33 cellular contexts compared by ENCODE assay signal in the genomic region with DNA sequence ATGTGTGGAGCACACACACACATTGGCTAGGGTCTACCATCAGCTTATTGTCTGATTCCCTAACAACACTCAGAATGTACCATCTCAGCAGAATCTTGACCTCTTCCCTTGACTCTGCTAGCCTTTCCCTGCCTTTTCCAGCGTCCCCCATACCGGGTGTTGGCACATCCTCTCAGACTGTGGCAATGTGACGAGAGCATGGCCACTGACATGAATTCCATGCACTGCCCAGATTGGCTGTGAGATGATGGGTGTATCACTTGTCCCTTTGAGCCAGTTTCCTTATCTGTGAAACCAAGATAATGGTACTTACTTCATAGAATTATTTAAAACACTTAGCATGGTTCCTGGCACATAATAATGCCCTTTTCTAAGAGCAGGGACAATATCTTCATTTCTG.
"Had no signal": no experiment of that assay in that cellular context is flagged by ENCODE, and none has a peak within 500 bp of the region (broad histone marks: within the 10 kb centered on the region; RNA-seq: fewer than 3 reads in every experiment).

No MANE protein-coding gene starts in this region.

- H3K4me3 Mint-ChIP-seq: activated CD4-positive, alpha-beta memory T cell treated with anti-CD3 and anti-CD28 coated beads for 36 hours; activated CD4-positive, alpha-beta T cell treated with anti-CD3 and anti-CD28 coated beads for 36 hours; activated CD4-positive, alpha-beta T cell treated with anti-CD3 and anti-CD28 coated beads, Interleukin-2, amount 10 ng/mL, durations not matched to agents 24 days and 14 days; activated CD8-positive, alpha-beta T cell treated with anti-CD3 and anti-CD28 coated beads, Interleukin-2, amount 10 ng/mL, durations not matched to agents 7 days and 5 days; activated naive CD4-positive, alpha-beta T cell treated with anti-CD3 and anti-CD28 coated beads for 36 hours; activated naive CD4-positive, alpha-beta T cell treated with anti-CD3 and anti-CD28 coated beads, Interleukin-2, amount 50 U/mL, for 24 hours; activated naive CD8-positive, alpha-beta T cell treated with anti-CD3 and anti-CD28 coated beads for 36 hours; activated naive CD8-positive, alpha-beta T cell treated with anti-CD3 and anti-CD28 coated beads, Interleukin-2, amount 50 U/mL, for 24 hours; activated T-helper 1 cell treated with anti-CD3 and anti-CD28 coated beads, Interleukin-12 subunit alpha, Interleukin-12 subunit beta, Interleukin-2, Interleukin-4 antibody, amounts not matched to agents 30 ng/mL and 10 ng/mL and 1 ng/mL, durations not matched to agents 14 hours and 24 hours and 36 hours; dendritic cell treated with granulocyte-macrophage colony-stimulating factor and Interleukin-4, amounts not matched to agents 40 ng/mL and 50 ng/mL, for 4 days; T-helper 17 cell; T-helper 2 cell treated with Interferon-gamma antibody and Interleukin-4, amounts not matched to agents 5 μg/mL and 100 μg/mL, for 36 hours had no signal

- H3K27me3 Mint-ChIP-seq: activated CD4-positive, alpha-beta memory T cell treated with anti-CD3 and anti-CD28 coated beads for 36 hours; activated CD4-positive, alpha-beta T cell treated with anti-CD3 and anti-CD28 coated beads for 36 hours; activated naive CD4-positive, alpha-beta T cell treated with anti-CD3 and anti-CD28 coated beads, Interleukin-2, amount 50 U/mL, for 24 hours; activated naive CD8-positive, alpha-beta T cell treated with anti-CD3 and anti-CD28 coated beads for 36 hours; activated naive CD8-positive, alpha-beta T cell treated with anti-CD3 and anti-CD28 coated beads, Interleukin-2, amount 50 U/mL, for 24 hours; dendritic cell treated with granulocyte-macrophage colony-stimulating factor and Interleukin-4, amounts not matched to agents 40 ng/mL and 50 ng/mL, for 4 days; T-helper 17 cell had no signal

- H3K36me3 ChIP-seq: adrenal gland, colonic mucosa, gastrocnemius medialis had no signal

- H3K36me3 Mint-ChIP-seq: activated naive CD8-positive, alpha-beta T cell treated with anti-CD3 and anti-CD28 coated beads for 36 hours had no signal

- H3K9me3 Mint-ChIP-seq: activated CD4-positive, alpha-beta memory T cell treated with anti-CD3 and anti-CD28 coated beads for 36 hours; activated CD4-positive, alpha-beta T cell treated with anti-CD3 and anti-CD28 coated beads, Interleukin-2, amount 10 ng/mL, durations not matched to agents 24 days and 14 days; activated naive CD4-positive, alpha-beta T cell treated with anti-CD3 and anti-CD28 coated beads for 36 hours; activated naive CD4-positive, alpha-beta T cell treated with anti-CD3 and anti-CD28 coated beads, Interleukin-2, amount 50 U/mL, for 24 hours; activated naive CD8-positive, alpha-beta T cell treated with anti-CD3 and anti-CD28 coated beads for 36 hours; activated naive CD8-positive, alpha-beta T cell treated with anti-CD3 and anti-CD28 coated beads, Interleukin-2, amount 50 U/mL, for 24 hours; activated T-helper 1 cell treated with anti-CD3 and anti-CD28 coated beads, Interleukin-12 subunit alpha, Interleukin-12 subunit beta, Interleukin-2, Interleukin-4 antibody, amounts not matched to agents 30 ng/mL and 10 ng/mL and 1 ng/mL, durations not matched to agents 14 hours and 24 hours and 36 hours; activated T-helper 2 cell treated with anti-CD3 and anti-CD28 coated beads, Interferon-gamma antibody, Interleukin-2, Interleukin-4, amounts not matched to agents 10 μg/mL and 5 μg/mL and 100 μg/mL, durations not matched to agents 14 hours and 24 hours and 36 hours; dendritic cell treated with granulocyte-macrophage colony-stimulating factor and Interleukin-4, amounts not matched to agents 40 ng/mL and 50 ng/mL, for 4 days; T-helper 2 cell treated with Interferon-gamma antibody and Interleukin-4, amounts not matched to agents 5 μg/mL and 100 μg/mL, for 36 hours had no signal

- H3K27ac ChIP-seq: adrenal gland, body of pancreas, colonic mucosa, dorsolateral prefrontal cortex, esophagus muscularis mucosa, foreskin keratinocyte, gastrocnemius medialis had no signal

- ATAC-seq: activated CD4-positive, alpha-beta T cell treated with anti-CD3 and anti-CD28 coated beads for 36 hours; activated CD8-positive, alpha-beta T cell treated with anti-CD3 and anti-CD28 coated beads, Interleukin-2, amount 10 ng/mL, durations not matched to agents 7 days and 5 days; activated naive CD8-positive, alpha-beta T cell treated with anti-CD3 and anti-CD28 coated beads, Interleukin-2, amount 50 U/mL, for 24 hours; body of pancreas; foreskin keratinocyte; gastrocnemius medialis; T-helper 17 cell had no signal

- DNase-seq: activated CD4-positive, alpha-beta memory T cell treated with anti-CD3 and anti-CD28 coated beads for 36 hours; activated CD4-positive, alpha-beta T cell treated with anti-CD3 and anti-CD28 coated beads for 36 hours; activated CD4-positive, alpha-beta T cell treated with anti-CD3 and anti-CD28 coated beads, Interleukin-2, amount 10 ng/mL, durations not matched to agents 24 days and 14 days; activated CD4-positive, CD25-positive, alpha-beta regulatory T cell; activated CD4-positive, CD25-positive, alpha-beta regulatory T cell treated with anti-CD3 and anti-CD28 coated beads, Interleukin-2, amount 50 U/mL, for 72 hours; activated CD8-positive, alpha-beta T cell treated with anti-CD3 and anti-CD28 coated beads, Interleukin-2, amount 10 ng/mL, durations not matched to agents 7 days and 5 days; activated effector memory CD4-positive, alpha-beta T cell treated with anti-CD3 and anti-CD28 coated beads, Interleukin-2, amount 50 U/mL, for 16 hours; activated naive CD4-positive, alpha-beta T cell treated with anti-CD3 and anti-CD28 coated beads for 36 hours; activated naive CD8-positive, alpha-beta T cell treated with anti-CD3 and anti-CD28 coated beads for 36 hours; activated naive CD8-positive, alpha-beta T cell treated with anti-CD3 and anti-CD28 coated beads, Interleukin-2, amount 50 U/mL, for 24 hours; activated T-cell treated with anti-CD3 and anti-CD28 coated beads, Interleukin-2, amount 50 U/mL, for 48 hours; adrenal gland; amygdala; aorta; body of pancreas; central memory CD4-positive, alpha-beta T cell; cerebellar nuclear complex; colonic mucosa; dorsolateral prefrontal cortex; effector memory CD4-positive, alpha-beta T cell; erythroblast; foreskin keratinocyte; gastrocnemius medialis; glutamatergic neuron; T-helper 1 cell; T-helper 17 cell; T1000 had no signal

- H3K27ac Mint-ChIP-seq: activated CD4-positive, alpha-beta memory T cell treated with anti-CD3 and anti-CD28 coated beads for 36 hours; activated CD4-positive, alpha-beta T cell treated with anti-CD3 and anti-CD28 coated beads for 36 hours; activated CD4-positive, alpha-beta T cell treated with anti-CD3 and anti-CD28 coated beads, Interleukin-2, amount 10 ng/mL, durations not matched to agents 24 days and 14 days; activated CD8-positive, alpha-beta T cell treated with anti-CD3 and anti-CD28 coated beads, Interleukin-2, amount 10 ng/mL, durations not matched to agents 7 days and 5 days; activated naive CD4-positive, alpha-beta T cell treated with anti-CD3 and anti-CD28 coated beads, Interleukin-2, amount 50 U/mL, for 24 hours; activated naive CD8-positive, alpha-beta T cell treated with anti-CD3 and anti-CD28 coated beads for 36 hours; activated naive CD8-positive, alpha-beta T cell treated with anti-CD3 and anti-CD28 coated beads, Interleukin-2, amount 50 U/mL, for 24 hours; activated T-helper 1 cell treated with anti-CD3 and anti-CD28 coated beads, Interleukin-12 subunit alpha, Interleukin-12 subunit beta, Interleukin-2, Interleukin-4 antibody, amounts not matched to agents 30 ng/mL and 10 ng/mL and 1 ng/mL, durations not matched to agents 14 hours and 24 hours and 36 hours; activated T-helper 2 cell treated with anti-CD3 and anti-CD28 coated beads, Interferon-gamma antibody, Interleukin-2, Interleukin-4, amounts not matched to agents 10 μg/mL and 5 μg/mL and 100 μg/mL, durations not matched to agents 14 hours and 24 hours and 36 hours; dendritic cell treated with granulocyte-macrophage colony-stimulating factor and Interleukin-4, amounts not matched to agents 40 ng/mL and 50 ng/mL, for 4 days; T-helper 17 cell; T-helper 2 cell treated with Interferon-gamma antibody and Interleukin-4, amounts not matched to agents 5 μg/mL and 100 μg/mL, for 36 hours had no signal

- H3K9me3 ChIP-seq: adrenal gland, body of pancreas, colonic mucosa, esophagus muscularis mucosa, gastrocnemius medialis had no signal

- H3K4me3 ChIP-seq: adrenal gland, body of pancreas, colonic mucosa, dorsolateral prefrontal cortex, esophagus muscularis mucosa, gastrocnemius medialis had no signal

- H3K4me1 ChIP-seq: adrenal gland, colonic mucosa, esophagus muscularis mucosa, foreskin keratinocyte, gastrocnemius medialis had no signal

- H3K27me3 ChIP-seq: adrenal gland, body of pancreas, colonic mucosa, dorsolateral prefrontal cortex, esophagus muscularis mucosa, gastrocnemius medialis had no signal

- H3K4me1 Mint-ChIP-seq: activated CD4-positive, alpha-beta T cell treated with anti-CD3 and anti-CD28 coated beads for 36 hours; activated CD4-positive, alpha-beta T cell treated with anti-CD3 and anti-CD28 coated beads, Interleukin-2, amount 10 ng/mL, durations not matched to agents 24 days and 14 days; activated naive CD4-positive, alpha-beta T cell treated with anti-CD3 and anti-CD28 coated beads, Interleukin-2, amount 50 U/mL, for 24 hours; activated naive CD8-positive, alpha-beta T cell treated with anti-CD3 and anti-CD28 coated beads for 36 hours; activated naive CD8-positive, alpha-beta T cell treated with anti-CD3 and anti-CD28 coated beads, Interleukin-2, amount 50 U/mL, for 24 hours; T-helper 17 cell had no signal
